In the genomic region with DNA sequence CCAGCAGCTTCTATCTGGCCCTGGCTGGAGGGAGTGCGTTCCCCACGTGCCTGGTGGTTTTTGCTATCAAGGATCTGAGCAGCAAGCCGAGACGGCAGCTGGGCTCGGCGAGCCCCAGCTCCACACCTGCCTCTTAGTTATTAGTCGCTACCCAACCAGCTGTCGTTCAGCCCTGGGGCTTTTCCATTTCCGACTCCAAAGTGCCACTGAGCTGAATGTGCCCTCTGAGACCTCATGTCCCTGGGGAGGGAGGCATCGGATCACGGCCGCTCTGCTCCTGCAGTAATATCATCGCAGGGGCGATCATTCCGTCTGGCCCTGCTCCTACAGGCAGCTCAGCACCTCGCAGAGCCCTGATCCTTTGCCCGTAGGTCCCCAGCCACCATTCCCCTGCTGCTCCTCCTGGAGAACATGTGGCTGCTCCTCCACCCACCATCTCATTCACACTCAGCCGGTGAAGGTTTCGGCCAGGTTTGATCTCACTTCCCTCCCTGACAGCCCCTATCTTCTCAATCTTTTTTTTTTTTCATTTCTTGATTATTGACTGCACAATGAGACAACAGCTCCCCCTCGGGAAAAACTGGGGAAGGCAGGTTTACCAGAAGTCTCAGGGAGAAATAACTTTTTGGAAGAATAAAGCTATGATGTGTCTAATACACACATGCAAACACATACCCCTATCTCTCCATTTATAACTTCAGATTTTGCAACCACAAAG, we compare ENCODE assay signal across 10 cellular contexts.
DNase-seq lines count a peak whose midpoint lies in the region; ATAC-seq, FAIRE-seq and TF ChIP-seq lines count a peak whose summit lies in the region.
"Had no signal": no experiment of that assay in that cellular context is flagged by ENCODE, and none has a peak within 500 bp of the region (broad histone marks: within the 10 kb centered on the region; RNA-seq: fewer than 3 reads in every experiment).

No MANE protein-coding gene starts in this region.

- H3K36me3 ChIP-seq in OCI-LY1 (ENCODE audit: insufficient read depth, low read length) = no peaks in the 10 kb centered on the region
- H3K36me3 ChIP-seq in tibial artery = peaks cover 31 to 34% (median 31%) of the 10 kb centered on the region in 3 donors

- TF ChIP-seq POLR2A in GM12891 (IDR thresholded peaks at IDR 0.05; ENCODE audit: low read depth, low read length) = no peak

- H4K20me1 ChIP-seq in OCI-LY1 (ENCODE audit: insufficient read depth, low read length) = no peaks in the 10 kb centered on the region

- no peak overlapping the region for H3K27ac ChIP-seq in OCI-LY1 (ENCODE audit: low read depth, low read length, poor library complexity, severe bottlenecking)
- peak overlapping the region; percentile 33 to 53 for H3K27ac ChIP-seq in tibial artery

- no peaks in the 10 kb centered on the region for H3K27me3 ChIP-seq in OCI-LY1 (ENCODE audit: insufficient read depth, low read length)
- no peaks in the 10 kb centered on the region for H3K27me3 ChIP-seq in tibial artery

- H3K4me1 ChIP-seq in OCI-LY1 (ENCODE audit: insufficient read depth, low read length, severe bottlenecking) = no peaks in the 10 kb centered on the region
- peaks cover 0 to 62% (median 31%) of the 10 kb centered on the region in 4 donors for H3K4me1 ChIP-seq in tibial artery

- H3F3A ChIP-seq in OCI-LY1 (ENCODE audit: insufficient read depth, low read length) = no peaks in the 10 kb centered on the region

- no peaks in the 10 kb centered on the region for H3K79me2 ChIP-seq in OCI-LY1 (ENCODE audit: insufficient read depth, low read length)

- peak; percentile 19 for TF ChIP-seq CTCF in OCI-LY1 (IDR thresholded peaks at IDR 0.05; ENCODE audit: low read length)
- peak; percentile 60 for TF ChIP-seq CTCF in fibroblast of villous mesenchyme (IDR thresholded peaks at IDR 0.05; ENCODE audit: insufficient read depth, low read depth, low read length)
- TF ChIP-seq CTCF in tibial artery (IDR thresholded peaks at IDR 0.05) = peak; percentile 48

- intact Hi-C loops in tibial artery (cut with DNase I; ENCODE audit: low total_unique reads) = no loop called here

- no peak overlapping the region for H3K4me3 ChIP-seq in OCI-LY1 (ENCODE audit: low read depth, low read length, poor library complexity, severe bottlenecking)
- no peak overlapping the region for H3K4me3 ChIP-seq in fibroblast of villous mesenchyme (ENCODE audit: low read depth, low read length)
- peak overlapping the region; percentile 4 to 6 for H3K4me3 ChIP-seq in tibial artery

- H3K9ac ChIP-seq in OCI-LY1 (ENCODE audit: low read length) = no peak overlapping the region

- H3K4me2 ChIP-seq in OCI-LY1 (ENCODE audit: low read length) = no peak overlapping the region

- FAIRE-seq in GM12891 (lab: Jason Lieb, UNC) = no peak
- FAIRE-seq: A204.1 had no signal

- no peaks in the 10 kb centered on the region for H3K9me2 ChIP-seq in OCI-LY1 (ENCODE audit: low read depth, low read length)

- H3K9me3 ChIP-seq in OCI-LY1 (ENCODE audit: low read length) = no peaks in the 10 kb centered on the region
- H3K9me3 ChIP-seq in tibial artery = no peaks in the 10 kb centered on the region

- DNase-seq in NCI-H748 (lab: John Stamatoyannopoulos, UW; ENCODE audit: unreplicated experiment) = peak; percentile 48
- no peak for DNase-seq in NCI-H748 treated with DMSO at 0.1 percent for 48 hours (lab: John Stamatoyannopoulos, UW)
- DNase-seq in fibroblast of villous mesenchyme (ENCODE audit: low read depth) = peak; percentile 29
- peak; percentile 21 to 66 for DNase-seq in tibial artery
- no peak for DNase-seq in GM12891 (ENCODE audit: insufficient read length, low spot score)
- DNase-seq: stimulated activated CD8-positive, alpha-beta memory T cell treated with anti-CD3 and anti-CD28 coated beads, Interleukin-4, amount 100 ng/mL, for 48 hours had no signal

- no peak overlapping the region for H2AFZ ChIP-seq in OCI-LY1 (ENCODE audit: low read length)

- ATAC-seq in HG02973 (IDR thresholded peaks at IDR 0.05; ENCODE audit: unreplicated experiment) = no peak
- ATAC-seq in HG02759 (IDR thresholded peaks at IDR 0.05; ENCODE audit: unreplicated experiment) = no peak

TF ChIP-seq in GM12891, 5 proteins besides CTCF, POLR2A, EP300 and RAD21:
- TF ChIP-seq PAX5 (IDR thresholded peaks at IDR 0.05; ENCODE audit: insufficient read depth, low read length, severe bottlenecking) (no peak), POLR2AphosphoS5 (IDR thresholded peaks at IDR 0.05; ENCODE audit: low read depth, low read length) (no peak), POU2F2 (IDR thresholded peaks at IDR 0.05; ENCODE audit: low read depth, low read length) (no peak), TAF1 (IDR thresholded peaks at IDR 0.05; ENCODE audit: low read depth, low read length) (no peak), SPI1 (IDR thresholded peaks at IDR 0.05; ENCODE audit: low read depth, low read length) (no peak)

Comparison
In these comparisons a context has a peak if more than half of its experiments do, and no peak if none do; other contexts are left out.
1. DNase-seq: peak in NCI-H748 (single experiment), fibroblast of villous mesenchyme (single experiment) and tibial artery (2 of 2); none in NCI-H748 treated with DMSO at 0.1 percent for 48 hours (single experiment) and GM12891 (single experiment).
2. H3K4me3 ChIP-seq: peak in tibial artery (2 of 2); none in OCI-LY1 (single experiment) and fibroblast of villous mesenchyme (single experiment).
3. Peak in every context shown above with its lines, with median percentiles within 50 percentile points of each other: CTCF ChIP-seq.